ENCODE assay signal across 25 cellular contexts in the genomic region with DNA sequence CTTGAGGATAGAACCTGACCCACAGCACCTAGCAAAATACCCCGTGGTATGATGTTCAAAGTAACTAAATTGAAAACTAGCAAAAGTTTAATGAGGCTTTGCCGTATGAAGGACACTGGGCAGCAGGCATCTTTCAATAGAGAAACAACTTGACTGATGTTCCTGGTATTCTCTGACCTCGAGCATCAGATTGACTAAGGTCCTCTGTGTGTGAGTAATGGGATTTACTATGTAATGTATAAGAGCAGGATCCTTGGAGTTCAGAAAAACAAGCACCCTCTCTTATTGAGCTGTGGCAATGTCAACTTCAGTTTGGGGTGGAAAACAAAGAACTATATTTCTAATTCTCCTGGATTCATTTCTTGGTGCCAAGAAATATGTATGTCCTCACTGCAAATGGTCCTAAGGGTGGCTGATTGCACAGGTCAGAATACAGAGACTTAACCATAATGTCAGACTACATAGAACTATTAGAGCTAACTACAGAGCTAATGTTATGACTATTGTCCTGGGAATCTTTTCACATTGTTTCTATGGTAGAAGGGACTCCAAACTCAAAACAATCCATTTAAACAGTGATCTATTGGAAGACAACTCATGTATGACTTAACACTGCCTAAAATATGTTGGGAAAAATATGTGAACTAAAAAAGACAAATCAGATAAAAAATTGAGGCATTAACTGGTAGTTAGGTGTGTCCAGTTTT. TPM values are rescaled to one million over a fixed set of nuclear protein-coding genes. Genes with fewer than 3 reads are reported as not detected.
DNase-seq lines count a peak whose midpoint lies in the region; ATAC-seq, FAIRE-seq and TF ChIP-seq lines count a peak whose summit lies in the region.
"Had no signal": no experiment of that assay in that cellular context is flagged by ENCODE, and none has a peak within 500 bp of the region (broad histone marks: within the 10 kb centered on the region; RNA-seq: fewer than 3 reads in every experiment).

No MANE protein-coding gene starts in this region.

- TF ChIP-seq CTCF in A549 (IDR thresholded peaks at IDR 0.05): no peak
- TF ChIP-seq CTCF in GM12878 (IDR thresholded peaks at IDR 0.05 in 2 of 3, conservative IDR thresholded peaks at IDR 0.05 in 1 of 3; ENCODE audit: control insufficient read depth in 2 of 3, extremely low read depth in 1 of 3, insufficient read depth in 1 of 3, low read depth in 3 of 3, low read length in 3 of 3): no peak

- RAD21 ChIA-PET in GM12878 (lab: Charles Lee; ENCODE audit: unreplicated experiment): no interaction called here

- ATAC-seq in A549: peak; percentile 74 to 84
- no peak for ATAC-seq in GM12878
- ATAC-seq in GM19397 (IDR thresholded peaks at IDR 0.05; ENCODE audit: unreplicated experiment): no peak
- no peak for ATAC-seq in GM18873 (IDR thresholded peaks at IDR 0.05; ENCODE audit: low FRiP score, unreplicated experiment)

- FAIRE-seq in A549 (lab: Jason Lieb, UNC) (no peak), GM12878 (lab: Jason Lieb, UNC) (peak; percentile 52)
- FAIRE-seq: kidney had no signal

- no peaks in the 10 kb centered on the region for H3K36me3 ChIP-seq in GM12878 (ENCODE audit: control insufficient read depth in 2 of 2, insufficient read depth in 2 of 2, low read length in 1 of 2)
- H3K36me3 ChIP-seq: BLaER1, brain microvascular endothelial cell, MG63, Peyer's patch, transverse colon had no signal

- no peak overlapping the region for H2AFZ ChIP-seq in GM12878 (ENCODE audit: control insufficient read depth, low read depth, low read length)

- no peak overlapping the region for H3K9ac ChIP-seq in GM12878 (ENCODE audit: control insufficient read depth, insufficient read depth, low read length)
- H3K9ac ChIP-seq: BLaER1 had no signal

- no peaks in the 10 kb centered on the region for H3K9me3 ChIP-seq in A549
- no peaks in the 10 kb centered on the region for H3K9me3 ChIP-seq in GM12878 (replicated peaks; ENCODE audit: control insufficient read depth, insufficient read depth, low read length)
- H3K9me3 ChIP-seq: BLaER1, MG63, Peyer's patch, transverse colon had no signal

- POLR2A ChIA-PET in A549 (lab: Yijun Ruan, JAX): no interaction called here
- POLR2A ChIA-PET in GM12878 (lab: Charles Lee): no interaction called here

- DNase-seq in A549 (ENCODE audit: low read depth in 1 of 2, low spot score in 1 of 2) (peak; percentile 9 to 23), GM04504 (ENCODE audit: low read depth) (peak; percentile 45), GM12878 (ENCODE audit: low read depth, low spot score) (no peak), iris pigment epithelial cell (ENCODE audit: low read depth) (peak; percentile 38), NCI-H446 treated with DMSO at 0.1 percent for 48 hours (lab: John Stamatoyannopoulos, UW) (no peak), NCI-H510A treated with DMSO at 0.1 percent for 48 hours (lab: John Stamatoyannopoulos, UW) (no peak)
- DNase-seq: 8988T; activated CD8-positive, alpha-beta memory T cell treated with anti-CD3 and anti-CD28 coated beads for 24 hours; activated T-cell treated with anti-CD3 and anti-CD28 coated beads, Interleukin-2, amount 50 U/mL, for 1 hour; brain microvascular endothelial cell; DMS79; effector CD4-positive, alpha-beta T cell; erythroblast; kidney; MG63; NCI-H1436; NCI-H524 treated with DMSO at 0.1 percent for 48 hours; Peyer's patch; T-helper 2 cell; transverse colon had no signal

- SMC1A ChIA-PET in GM12878 (lab: Charles Lee; ENCODE audit: uncharacterized antibody, unreplicated experiment): no interaction called here

- no peak overlapping the region for H3K4me3 ChIP-seq in A549
- no peak overlapping the region for H3K4me3 ChIP-seq in GM12878
- H3K4me3 ChIP-seq: BLaER1, MG63, Peyer's patch, transverse colon had no signal

- CTCF ChIA-PET in A549 (lab: Yijun Ruan, JAX) (interaction anchor here (1.0 to 1.1 kb wide), 2 partner anchors 17 to 75 kb away, joined by 3 to 5 read pairs; no protein-coding TSS in a partner anchor), GM12878 (lab: Yijun Ruan, JAX) (interaction anchor here (1.0 to 1.5 kb wide), 3 partner anchors 16 to 123 kb away, joined by 3 to 4 read pairs (median 3); no protein-coding TSS in a partner anchor)

- no peaks in the 10 kb centered on the region for H4K20me1 ChIP-seq in GM12878 (ENCODE audit: control insufficient read depth, insufficient read depth)
- H4K20me1 ChIP-seq: BLaER1 had no signal

- H3K79me2 ChIP-seq in GM12878 (ENCODE audit: control insufficient read depth, insufficient read depth, low read length): no peaks in the 10 kb centered on the region

- H3K4me1 ChIP-seq in A549 (peaks cover 8% of the 10 kb centered on the region; the same call in 1 of the 3 replicates), GM12878 (ENCODE audit: control insufficient read depth, insufficient read depth, low read length) (no peaks in the 10 kb centered on the region)
- H3K4me1 ChIP-seq: BLaER1, Peyer's patch, transverse colon had no signal

- intact Hi-C loops in GM12878 (cut with micrococcal nuclease; ENCODE audit: unreplicated experiment): no loop called here

- TF ChIP-seq POLR2A in A549 (IDR thresholded peaks at IDR 0.05; ENCODE audit: low read length) (no peak), GM12878 (IDR thresholded peaks at IDR 0.05; ENCODE audit: low read depth, low read length) (no peak)

- no peak for TF ChIP-seq RAD21 in A549 (conservative IDR thresholded peaks at IDR 0.05 in 1 of 2, IDR thresholded peaks at IDR 0.05 in 1 of 2)
- no peak for TF ChIP-seq RAD21 in GM12878 (IDR thresholded peaks at IDR 0.05; ENCODE audit: insufficient read depth, low read depth, low read length)

- TF ChIP-seq EP300 in A549 (IDR thresholded peaks at IDR 0.05): no peak
- TF ChIP-seq EP300 in GM12878 (IDR thresholded peaks at IDR 0.05; ENCODE audit: borderline replicate concordance in 1 of 2, control insufficient read depth in 1 of 2, low read depth in 2 of 2, low read length in 2 of 2): no peak

- no peaks in the 10 kb centered on the region for H3K27me3 ChIP-seq in GM12878 (replicated peaks in 1 of 2; ENCODE audit: control insufficient read depth in 2 of 2, insufficient read depth in 2 of 2, low read length in 1 of 2)
- H3K27me3 ChIP-seq: BLaER1, brain microvascular endothelial cell, MG63, Peyer's patch, transverse colon had no signal

- in situ Hi-C loops in GM12878 (cut with MboI): no loop called here

- BruUV-seq in GM12878 (replicated peaks; lab: Mats Ljungman, UMichigan): no TSS peak

- 35% methylated on average over 3 of the region's 3 CpGs for WGBS in A549 (ENCODE audit: missing lambda C conversion rate)
- 44% methylated on average over 3 of the region's 3 CpGs for WGBS in GM12878 (ENCODE audit: insufficient coverage, insufficient replicate concordance, low lambda C conversion rate, missing lambda C conversion rate)

- H3K4me2 ChIP-seq in A549 (no peak overlapping the region), GM12878 (ENCODE audit: control insufficient read depth, insufficient read depth) (no peak overlapping the region)
- H3K4me2 ChIP-seq: BLaER1 had no signal

- peak overlapping the region in 1 of 2 experiments; percentile 32; a peak in 2 of 6 replicates for H3K27ac ChIP-seq in A549
- H3K27ac ChIP-seq in GM12878 (ENCODE audit: control insufficient read depth, insufficient read depth): no peak overlapping the region
- H3K27ac ChIP-seq: BLaER1, brain microvascular endothelial cell, Peyer's patch, transverse colon had no signal

RNA-seq across cellular contexts. Expression of gene TNFAIP6, which starts 4.4 kb away (rescaled TPM):
- polyA plus RNA-seq in A549 (2011; rRNA removed): 3.3 and 4.5 TPM in 2 replicates
- 0.38 and 0.50 TPM in 2 replicates for polyA plus RNA-seq in A549 (2012; cell fraction: cytosol; rRNA removed)
- 0.56 and 0.89 TPM in 2 replicates for polyA plus RNA-seq in A549 (2012; cell fraction: nucleus; rRNA removed)
- 2.9 to 4.5 TPM (median 4.1 TPM) in 3 replicates for polyA plus RNA-seq in A549 (2017; fragmentation: RNase III; extraction: RNeasy Plus Mini Kit Qiagen cat#74134 plus additional on column Dnase treatment)
- 0.88 and 1.0 TPM in 2 replicates for polyA minus RNA-seq in A549 (2011; rRNA and poly(A)+ RNA removed)
- total RNA-seq in GM12878 (2013; cell fraction: nucleolus; rRNA removed): 2.0 and 2.9 TPM in 2 replicates
- total RNA-seq in GM12878 (2014; rRNA removed): 0.68 and 1.7 TPM in 2 replicates
- total RNA-seq in GM12878 (2014; rRNA removed; fragmentation: Illumina TruSeq; extraction: Trizol): 1.0 and 2.5 TPM in 2 replicates
- total RNA-seq in GM12878 (2021): 0.82 and 1.3 TPM in 2 replicates
- not detected for polyA plus RNA-seq in GM12878 (2011; ENCODE audit: low read depth)
- 5.7 and 7.6 TPM in 2 replicates for polyA plus RNA-seq in GM12878 (2011; rRNA removed)
- polyA plus RNA-seq in GM12878 (2011; cell fraction: cytosol; rRNA removed): 1.1 and 1.9 TPM in 2 replicates
- 1.1 and 1.4 TPM in 2 replicates for polyA plus RNA-seq in GM12878 (2011; cell fraction: nucleus; rRNA removed)
- 0.25 and 0.57 TPM in 2 replicates for polyA plus RNA-seq in GM12878 (2012)
- polyA plus RNA-seq in GM12878 (2014; fragmentation: Illumina TruSeq; extraction: Trizol): 1.3 and 1.6 TPM in 2 replicates
- polyA plus RNA-seq in GM12878 (2014; fragmentation: Nextera tagmentation; extraction: Ambion mirVana): 1 to 10 TPM; 2.9 to 4.1 TPM
- polyA plus RNA-seq in GM12878 (2014; rRNA removed): 0.85 and 1.2 TPM in 2 replicates
- 1 to 10 TPM; 1.2 to 1.3 TPM for polyA plus RNA-seq in GM12878 (2016; fragmentation: Nextera tagmentation; extraction: Ambion mirVana)
- 1.3 and 2.0 TPM in 2 replicates for polyA minus RNA-seq in GM12878 (2011; rRNA and poly(A)+ RNA removed)
- 0.83 TPM in 1 of 2 replicates, not detected in the other for polyA minus RNA-seq in GM12878 (2011; cell fraction: cytosol; rRNA and poly(A)+ RNA removed)
- 0.36 and 0.77 TPM in 2 replicates for polyA minus RNA-seq in GM12878 (2011; cell fraction: nucleus; rRNA and poly(A)+ RNA removed)
- total RNA-seq: progenitor cell of endocrine pancreas had no signal
- polyA plus RNA-seq: IgD-negative memory B cell had no signal

RNA-seq across cellular contexts. Expression of gene RIF1, which starts 47.9 kb away (rescaled TPM):
- polyA plus RNA-seq in A549 (2011; rRNA removed) (24.7 and 28.7 TPM in 2 replicates), A549 (2017; fragmentation: RNase III; extraction: RNeasy Plus Mini Kit Qiagen cat#74134 plus additional on column Dnase treatment) (15.5 to 17.4 TPM (median 16.7 TPM) in 3 replicates), GM12878 (2011; rRNA removed) (23.9 and 38.8 TPM in 2 replicates), GM12878 (2014; fragmentation: Illumina TruSeq; extraction: Trizol) (32.0 and 40.5 TPM in 2 replicates), GM12878 (2014; fragmentation: Nextera tagmentation; extraction: Ambion mirVana) (1 to 10 TPM; 6.3 to 9.7 TPM), GM12878 (2014; rRNA removed) (11.7 and 11.8 TPM in 2 replicates), GM12878 (2016; fragmentation: Nextera tagmentation; extraction: Ambion mirVana) (10 to 100 TPM; 47.7 to 47.8 TPM)
- polyA plus RNA-seq in A549 (2012; cell fraction: cytosol; rRNA removed): 2.7 TPM in 2 replicates
- 3.6 and 5.7 TPM in 2 replicates for polyA plus RNA-seq in A549 (2012; cell fraction: nucleus; rRNA removed)
- 54.7 and 61.5 TPM in 2 replicates for polyA minus RNA-seq in A549 (2011; rRNA and poly(A)+ RNA removed)
- 193 and 199 TPM in 2 replicates for total RNA-seq in GM12878 (2013; cell fraction: nucleolus; rRNA removed)
- total RNA-seq in GM12878 (2014; rRNA removed) (36.8 and 42.2 TPM in 2 replicates), GM12878 (2014; rRNA removed; fragmentation: Illumina TruSeq; extraction: Trizol) (63.2 TPM in 2 replicates), GM12878 (2021) (44.2 and 50.9 TPM in 2 replicates)
- 4.3 TPM for polyA plus RNA-seq in GM12878 (2011; ENCODE audit: low read depth)
- polyA plus RNA-seq in GM12878 (2011; cell fraction: cytosol; rRNA removed): 7.2 and 9.1 TPM in 2 replicates
- polyA plus RNA-seq in GM12878 (2011; cell fraction: nucleus; rRNA removed): 24.6 and 26.1 TPM in 2 replicates
- 7.5 and 11.5 TPM in 2 replicates for polyA plus RNA-seq in GM12878 (2012)
- polyA minus RNA-seq in GM12878 (2011; rRNA and poly(A)+ RNA removed): 68.3 and 87.9 TPM in 2 replicates
- 19.4 and 27.8 TPM in 2 replicates for polyA minus RNA-seq in GM12878 (2011; cell fraction: cytosol; rRNA and poly(A)+ RNA removed)
- polyA minus RNA-seq in GM12878 (2011; cell fraction: nucleus; rRNA and poly(A)+ RNA removed): 41.8 and 68.4 TPM in 2 replicates

Comparison
In these comparisons a context has a peak if more than half of its experiments do, and no peak if none do; other contexts are left out.
1. ATAC-seq: peak in A549 (2 of 2); none in GM12878 (single experiment), GM19397 (single experiment) and GM18873 (single experiment).
2. DNase-seq: peak in A549 (2 of 2), GM04504 (single experiment) and iris pigment epithelial cell (single experiment); none in GM12878 (single experiment), NCI-H446 treated with DMSO at 0.1 percent for 48 hours (single experiment) and NCI-H510A treated with DMSO at 0.1 percent for 48 hours (single experiment).